Comparison of ENCODE assay signal across 2 cellular contexts in genomic region chr4:2901186-2901585, GRCh38.
TF ChIP-seq lines count a peak whose summit lies in the region.

No MANE protein-coding gene starts in this region.

TF ChIP-seq in IMR-90, 13 proteins besides CTCF, POLR2A, EP300 and RAD21:
- TF ChIP-seq RFX5 (IDR thresholded peaks at IDR 0.05; ENCODE audit: low read depth, low read length) (no peak), ELK1 (IDR thresholded peaks at IDR 0.05; ENCODE audit: borderline replicate concordance, low read depth, low read length) (no peak), CEBPB (IDR thresholded peaks at IDR 0.05; ENCODE audit: low read depth, low read length) (no peak), MAZ (IDR thresholded peaks at IDR 0.05; ENCODE audit: borderline replicate concordance, low read depth, low read length) (no peak), USF2 (IDR thresholded peaks at IDR 0.05; ENCODE audit: low read depth, low read length) (no peak), SMC3 (IDR thresholded peaks at IDR 0.05; ENCODE audit: low read depth, low read length) (no peak)
TF ChIP-seq in IMR-90: peak in this region for 0.

TF ChIP-seq in endothelial cell of umbilical vein, 7 proteins besides CTCF, POLR2A, EP300 and RAD21:
- TF ChIP-seq EZH2 (IDR thresholded peaks at IDR 0.05; ENCODE audit: borderline replicate concordance, low read depth, low read length, severe bottlenecking) (no peak), POLR2AphosphoS5 (IDR thresholded peaks at IDR 0.05; ENCODE audit: insufficient read depth, low read depth, low read length) (no peak), GATA2 (IDR thresholded peaks at IDR 0.05; ENCODE audit: insufficient read depth, insufficient read length, low read depth, low read length) (no peak), FOS (IDR thresholded peaks at IDR 0.05; ENCODE audit: borderline replicate concordance, insufficient read depth, low read length) (no peak), JUN (IDR thresholded peaks at IDR 0.05; ENCODE audit: borderline replicate concordance, insufficient read depth, insufficient read length, low read depth) (no peak), MAX (IDR thresholded peaks at IDR 0.05; ENCODE audit: insufficient read depth, insufficient read length) (no peak), MYC (IDR thresholded peaks at IDR 0.05; ENCODE audit: low read depth, low read length) (no peak)
